Comparison of ENCODE assay signal across 7 cellular contexts in genomic region chr2:190318514-190318913, GRCh38. TPM values are rescaled to one million over a fixed set of nuclear protein-coding genes. Genes with fewer than 3 reads are reported as not detected.
DNase-seq lines count a peak whose midpoint lies in the region; ATAC-seq and TF ChIP-seq lines count a peak whose summit lies in the region.

No MANE protein-coding gene starts in this region.

- no peak for ATAC-seq in activated CD8-positive, alpha-beta T cell treated with anti-CD3 and anti-CD28 coated beads, Interleukin-2, amount 10 ng/mL, durations not matched to agents 7 days and 5 days
- no peak for ATAC-seq in stimulated activated memory B cell treated with anti-CD40 and anti-IgM and Interleukin-4, amounts not matched to agents 10 μg/mL and 1 μg/mL and 100 μg/mL, for 72 hours
- no peak for ATAC-seq in GM21360 (IDR thresholded peaks at IDR 0.05; ENCODE audit: unreplicated experiment)

- peaks cover 2% of the 10 kb centered on the region for H3K27me3 Mint-ChIP-seq in activated CD8-positive, alpha-beta T cell treated with anti-CD3 and anti-CD28 coated beads, Interleukin-2, amount 10 ng/mL, durations not matched to agents 7 days and 5 days (ENCODE audit: low read depth)
- no peaks in the 10 kb centered on the region for H3K27me3 Mint-ChIP-seq in stimulated activated memory B cell treated with anti-CD40 and anti-IgM and Interleukin-4, amounts not matched to agents 10 μg/mL and 1 μg/mL and 100 μg/mL, for 72 hours

- H3K27ac ChIP-seq in HEK293 (ENCODE audit: extremely low read depth, low read depth, low read length): no peak overlapping the region
- H3K27ac ChIP-seq in iPS-18a (ENCODE audit: low read length): no peak overlapping the region

- H3K36me3 Mint-ChIP-seq in activated CD8-positive, alpha-beta T cell treated with anti-CD3 and anti-CD28 coated beads, Interleukin-2, amount 10 ng/mL, durations not matched to agents 7 days and 5 days (ENCODE audit: low read depth): peaks cover 5% of the 10 kb centered on the region
- H3K36me3 Mint-ChIP-seq in stimulated activated memory B cell treated with anti-CD40 and anti-IgM and Interleukin-4, amounts not matched to agents 10 μg/mL and 1 μg/mL and 100 μg/mL, for 72 hours: peaks cover 12% of the 10 kb centered on the region

- no peaks in the 10 kb centered on the region for H3K9me3 Mint-ChIP-seq in activated CD8-positive, alpha-beta T cell treated with anti-CD3 and anti-CD28 coated beads, Interleukin-2, amount 10 ng/mL, durations not matched to agents 7 days and 5 days (ENCODE audit: insufficient read depth)
- H3K9me3 Mint-ChIP-seq in stimulated activated memory B cell treated with anti-CD40 and anti-IgM and Interleukin-4, amounts not matched to agents 10 μg/mL and 1 μg/mL and 100 μg/mL, for 72 hours: no peaks in the 10 kb centered on the region

- H3K27ac Mint-ChIP-seq in activated CD8-positive, alpha-beta T cell treated with anti-CD3 and anti-CD28 coated beads, Interleukin-2, amount 10 ng/mL, durations not matched to agents 7 days and 5 days: no peak overlapping the region
- peak overlapping the region; percentile 80 for H3K27ac Mint-ChIP-seq in stimulated activated memory B cell treated with anti-CD40 and anti-IgM and Interleukin-4, amounts not matched to agents 10 μg/mL and 1 μg/mL and 100 μg/mL, for 72 hours

- peak overlapping the region; percentile 51 for H3K9ac ChIP-seq in iPS-18a (ENCODE audit: low read length)

- H3K4me1 ChIP-seq in HEK293 (ENCODE audit: control insufficient read depth, insufficient read depth, low read length) (no peaks in the 10 kb centered on the region), iPS-18a (ENCODE audit: control insufficient read depth, low read depth, low read length) (peaks cover 8% of the 10 kb centered on the region)

- CTCF ChIA-PET in HEK293 (lab: Yijun Ruan, JAX): interaction anchor here (0.6 to 1.2 kb wide), 3 partner anchors 162 to 295 kb away, joined by 4 to 6 read pairs (median 4); no protein-coding TSS in a partner anchor
- CTCF ChIA-PET in activated CD8-positive, alpha-beta T cell treated with anti-CD3 and anti-CD28 coated beads, Interleukin-2, amount 10 ng/mL, durations not matched to agents 7 days and 5 days (lab: Charles Lee): interaction anchor here (0.6 to 3.5 kb wide), 12 partner anchors 10 to 555 kb away, joined by 3 to 29 read pairs (median 4); partner anchors contain the start of genes INPP1 and OSGEPL1

- POLR2A ChIA-PET in HEK293 (lab: Yijun Ruan, JAX): interaction anchor here (0.7 to 2.1 kb wide), 5 partner anchors 12 to 534 kb away, joined by 4 to 11 read pairs (median 6); partner anchors contain the start of genes INPP1, ORMDL1 and PMS1
- POLR2A ChIA-PET in activated CD8-positive, alpha-beta T cell treated with anti-CD3 and anti-CD28 coated beads, Interleukin-2, amount 10 ng/mL, durations not matched to agents 7 days and 5 days (lab: Charles Lee): interaction anchor here (0.6 to 1.7 kb wide), 4 partner anchors 41 to 555 kb away, joined by 3 to 4 read pairs (median 3); no protein-coding TSS in a partner anchor

- TF ChIP-seq CTCF in HEK293 (tag by site-specific recombination; IDR thresholded peaks at IDR 0.05): no peak

- H3K27me3 ChIP-seq in iPS-18a (ENCODE audit: control insufficient read depth, insufficient read depth, low read length): no peaks in the 10 kb centered on the region

- no peak for DNase-seq in activated CD8-positive, alpha-beta T cell treated with anti-CD3 and anti-CD28 coated beads, Interleukin-2, amount 10 ng/mL, durations not matched to agents 7 days and 5 days
- no peak for DNase-seq in mucosa of gallbladder (ENCODE audit: low spot score)
- no peak for DNase-seq in AG20443 (ENCODE audit: low spot score)

- H3K9me3 ChIP-seq in HEK293 (ENCODE audit: control insufficient read depth, insufficient read depth, low read depth, low read length) (no peaks in the 10 kb centered on the region), iPS-18a (ENCODE audit: control insufficient read depth, low read depth, low read length) (no peaks in the 10 kb centered on the region)

- H3K4me1 Mint-ChIP-seq in activated CD8-positive, alpha-beta T cell treated with anti-CD3 and anti-CD28 coated beads, Interleukin-2, amount 10 ng/mL, durations not matched to agents 7 days and 5 days (ENCODE audit: low read depth): peaks cover 39% of the 10 kb centered on the region
- peaks cover 50% of the 10 kb centered on the region for H3K4me1 Mint-ChIP-seq in stimulated activated memory B cell treated with anti-CD40 and anti-IgM and Interleukin-4, amounts not matched to agents 10 μg/mL and 1 μg/mL and 100 μg/mL, for 72 hours

- H3K4me3 ChIP-seq in HEK293 (ENCODE audit: low read depth, low read length): peak overlapping the region; percentile 72
- H3K4me3 ChIP-seq in iPS-18a (ENCODE audit: low read length): peak overlapping the region; percentile 83

- peak overlapping the region; percentile 91 for H3K4me3 Mint-ChIP-seq in activated CD8-positive, alpha-beta T cell treated with anti-CD3 and anti-CD28 coated beads, Interleukin-2, amount 10 ng/mL, durations not matched to agents 7 days and 5 days
- H3K4me3 Mint-ChIP-seq in stimulated activated memory B cell treated with anti-CD40 and anti-IgM and Interleukin-4, amounts not matched to agents 10 μg/mL and 1 μg/mL and 100 μg/mL, for 72 hours: peak overlapping the region; percentile 88

- H3K36me3 ChIP-seq in HEK293 (ENCODE audit: control insufficient read depth in 2 of 2, insufficient read depth in 1 of 2, low read length in 2 of 2) (no peaks in the 10 kb centered on the region), iPS-18a (ENCODE audit: control insufficient read depth, low read depth, low read length) (no peaks in the 10 kb centered on the region)

TF ChIP-seq in HEK293, 187 proteins besides CTCF, POLR2A, EP300 and RAD21 (continues in another document):
- TF ChIP-seq GLI4 (tag by site-specific recombination; IDR thresholded peaks at IDR 0.05) (no peak), ZNF449 (tag by site-specific recombination; IDR thresholded peaks at IDR 0.05) (no peak), FEZF1 (tag by site-specific recombination; IDR thresholded peaks at IDR 0.05) (no peak), ZNF514 (tag by site-specific recombination; IDR thresholded peaks at IDR 0.05) (no peak), YY2 (tag by site-specific recombination; IDR thresholded peaks at IDR 0.05) (no peak), ZFP3 (tag by site-specific recombination; IDR thresholded peaks at IDR 0.05; ENCODE audit: low read depth) (no peak), ZNF140 (tag by site-specific recombination; IDR thresholded peaks at IDR 0.05) (no peak), ZNF510 (tag by site-specific recombination; IDR thresholded peaks at IDR 0.05; ENCODE audit: insufficient replicate concordance) (no peak), ATF2 (tag by site-specific recombination; IDR thresholded peaks at IDR 0.05; ENCODE audit: low read depth) (no peak), ZNF366 (tag by site-specific recombination; conservative IDR thresholded peaks at IDR 0.05) (no peak)
- TF ChIP-seq, protein P1, sequence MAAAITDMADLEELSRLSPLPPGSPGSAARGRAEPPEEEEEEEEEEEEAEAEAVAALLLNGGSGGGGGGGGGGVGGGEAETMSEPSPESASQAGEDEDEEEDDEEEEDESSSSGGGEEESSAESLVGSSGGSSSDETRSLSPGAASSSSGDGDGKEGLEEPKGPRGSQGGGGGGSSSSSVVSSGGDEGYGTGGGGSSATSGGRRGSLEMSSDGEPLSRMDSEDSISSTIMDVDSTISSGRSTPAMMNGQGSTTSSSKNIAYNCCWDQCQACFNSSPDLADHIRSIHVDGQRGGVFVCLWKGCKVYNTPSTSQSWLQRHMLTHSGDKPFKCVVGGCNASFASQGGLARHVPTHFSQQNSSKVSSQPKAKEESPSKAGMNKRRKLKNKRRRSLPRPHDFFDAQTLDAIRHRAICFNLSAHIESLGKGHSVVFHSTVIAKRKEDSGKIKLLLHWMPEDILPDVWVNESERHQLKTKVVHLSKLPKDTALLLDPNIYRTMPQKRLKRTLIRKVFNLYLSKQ (tag by site-specific recombination; IDR thresholded peaks at IDR 0.05; ENCODE audit: borderline replicate concordance): no peak

RNA-seq across cellular contexts. Expression of gene HIBCH, which starts 1.1 kb away (rescaled TPM):
- 10 to 100 TPM; 13.5 to 13.7 TPM for total RNA-seq in activated CD8-positive, alpha-beta T cell treated with anti-CD3 and anti-CD28 coated beads, Interleukin-2, amount 10 ng/mL, durations not matched to agents 7 days and 5 days
- total RNA-seq in mucosa of gallbladder: 49.8 TPM

RNA-seq across cellular contexts. Expression of gene INPP1, which starts 24.9 kb away (rescaled TPM):
- total RNA-seq in activated CD8-positive, alpha-beta T cell treated with anti-CD3 and anti-CD28 coated beads, Interleukin-2, amount 10 ng/mL, durations not matched to agents 7 days and 5 days: 1 to 10 TPM; 5.6 to 6.9 TPM
- 41.8 TPM for total RNA-seq in mucosa of gallbladder
